ENCODE assay signal across 28 cellular contexts in the genomic region with DNA sequence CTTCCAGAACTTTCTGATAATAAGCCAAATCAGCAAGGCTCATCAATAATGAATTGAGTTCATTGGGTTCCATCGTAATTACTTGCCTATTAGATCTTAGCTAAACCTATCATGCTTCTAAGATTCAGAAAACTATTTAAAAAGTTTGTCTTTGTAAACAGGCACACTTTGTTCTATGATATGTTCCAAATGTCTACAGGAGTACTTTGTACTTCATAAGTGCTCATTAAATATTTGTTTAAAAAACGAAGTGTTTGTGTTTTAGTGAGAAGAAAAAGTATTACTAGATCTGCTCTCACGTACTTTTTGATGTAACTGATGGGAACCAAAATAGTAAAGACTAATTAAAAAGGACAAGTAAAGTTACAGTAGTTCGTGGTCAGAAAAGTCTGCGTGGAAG.
"Had no signal": no experiment of that assay in that cellular context is flagged by ENCODE, and none has a peak within 500 bp of the region (broad histone marks: within the 10 kb centered on the region; RNA-seq: fewer than 3 reads in every experiment).

No MANE protein-coding gene starts in this region.

- H3K4me1 Mint-ChIP-seq: immature natural killer cell had no signal

- H3K4me1 ChIP-seq: colonic mucosa, esophagus squamous epithelium, gastroesophageal sphincter, heart left ventricle, lower lobe of right lung had no signal

- ATAC-seq: effector memory CD8-positive, alpha-beta T cell; esophagus mucosa; gastroesophageal sphincter; heart left ventricle; left colon; left lobe of liver; left ventricle myocardium superior; mucosa of descending colon had no signal

- H3K36me3 ChIP-seq: colonic mucosa, esophagus squamous epithelium, gastroesophageal sphincter, heart left ventricle, lower lobe of right lung had no signal

- H3K27me3 ChIP-seq: colonic mucosa, esophagus squamous epithelium, gastroesophageal sphincter, heart left ventricle, hepatocyte had no signal

- H3K4me3 ChIP-seq: colonic mucosa, esophagus squamous epithelium, gastroesophageal sphincter, heart left ventricle, hepatocyte, lower lobe of right lung, mucosa of descending colon had no signal

- H3K27ac Mint-ChIP-seq: dendritic cell treated with granulocyte-macrophage colony-stimulating factor and Interleukin-4, amounts not matched to agents 40 ng/mL and 50 ng/mL, for 4 days; effector memory CD8-positive, alpha-beta T cell; endodermal cell; immature natural killer cell; mesothelial cell of epicardium had no signal

- H3K9me3 ChIP-seq: colonic mucosa, lower lobe of right lung had no signal

- H3K27ac ChIP-seq: colonic mucosa, epithelial cell of prostate, esophagus squamous epithelium, gastroesophageal sphincter, heart left ventricle, hepatocyte, lower lobe of right lung had no signal

- H3K4me2 ChIP-seq: hepatocyte had no signal

- DNase-seq: colonic mucosa; cortex of kidney; effector CD8-positive, alpha-beta T cell; effector memory CD8-positive, alpha-beta T cell; endodermal cell; erythroblast; esophagus squamous epithelium; foreskin fibroblast; foreskin melanocyte; heart left ventricle; hypothalamus; immature natural killer cell; islet precursor cell; kidney; kidney glomerular epithelial cell; left colon; left ventricle myocardium superior; lower lobe of right lung; mesenchymal stem cell; mucosa of descending colon had no signal

- H3K79me2 ChIP-seq: hepatocyte had no signal

- H3K27me3 Mint-ChIP-seq: dendritic cell treated with granulocyte-macrophage colony-stimulating factor and Interleukin-4, amounts not matched to agents 40 ng/mL and 50 ng/mL, for 4 days; effector memory CD8-positive, alpha-beta T cell had no signal

- FAIRE-seq: endometrium, kidney had no signal

- H3K4me3 Mint-ChIP-seq: dendritic cell treated with granulocyte-macrophage colony-stimulating factor and Interleukin-4, amounts not matched to agents 40 ng/mL and 50 ng/mL, for 4 days; effector memory CD8-positive, alpha-beta T cell; endodermal cell; immature natural killer cell; mesothelial cell of epicardium had no signal

- H2AFZ ChIP-seq: hepatocyte had no signal
